20 cellular contexts compared by ENCODE assay signal in genomic region chr1:109827986-109828385, GRCh38.
"Had no signal": no experiment of that assay in that cellular context is flagged by ENCODE, and none has a peak within 500 bp of the region (broad histone marks: within the 10 kb centered on the region; RNA-seq: fewer than 3 reads in every experiment).

No MANE protein-coding gene starts in this region.

- H3K27ac ChIP-seq: adrenal gland, ovary, thyroid gland, uterus, VCaP had no signal

- H3K4me3 Mint-ChIP-seq: memory B cell, naive B cell, neural crest cell had no signal

- DNase-seq: activated CD4-positive, alpha-beta T cell treated with anti-CD3 and anti-CD28 coated beads, Interleukin-2, amount 50 U/mL, for 1 hour; activated CD4-positive, CD25-positive, alpha-beta regulatory T cell treated with anti-CD3 and anti-CD28 coated beads, Interleukin-2, amount 50 U/mL, for 72 hours; activated CD8-positive, alpha-beta memory T cell treated with anti-CD3 and anti-CD28 coated beads, Interleukin-2, amount 50 U/mL, for 4 hours; activated effector memory CD4-positive, alpha-beta T cell treated with Interleukin-2 at 50 U/mL for 16 hours; activated naive CD4-positive, alpha-beta T cell treated with anti-CD3 and anti-CD28 coated beads, Interleukin-2, amount 50 U/mL, for 16 hours; activated T-cell treated with anti-CD3 and anti-CD28 coated beads, Interleukin-2, amount 50 U/mL, for 48 hours; effector CD4-positive, alpha-beta T cell; mucosa of descending colon; naive B cell; ovary; stimulated activated CD4-positive, alpha-beta T cell treated with anti-CD3 and anti-CD28 coated beads, Interleukin-4, amount 100 ng/mL, for 24 hours; stimulated activated naive CD4-positive, alpha-beta T cell; T-helper 2 cell; thyroid gland; uterus had no signal

- H3K27me3 ChIP-seq: adrenal gland, ovary, thyroid gland, uterus had no signal

- H3K36me3 ChIP-seq: adrenal gland, ovary, thyroid gland, uterus had no signal

- H3K4me3 ChIP-seq: adrenal gland, mucosa of descending colon, ovary, thyroid gland, uterus had no signal

- H3K36me3 Mint-ChIP-seq: memory B cell had no signal

- H3K9me3 ChIP-seq: adrenal gland, mucosa of descending colon, ovary, thyroid gland, uterus had no signal

- ATAC-seq: mucosa of descending colon, sciatic nerve had no signal

- H3K9me3 Mint-ChIP-seq: memory B cell, neural crest cell had no signal

- H3K27ac Mint-ChIP-seq: memory B cell had no signal
